Comparison of ENCODE assay signal across 21 cellular contexts in genomic region chr12:44159870-44160269, GRCh38.
"Had no signal": no experiment of that assay in that cellular context is flagged by ENCODE, and none has a peak within 500 bp of the region (broad histone marks: within the 10 kb centered on the region; RNA-seq: fewer than 3 reads in every experiment).

No MANE protein-coding gene starts in this region.

- H3K4me3 ChIP-seq: K562, SJCRH30 had no signal

- H3K9ac ChIP-seq: KMS-11 had no signal

- DNase-seq: Kasumi-1, MM.1S, NCI-H1092 treated with DMSO at 0.1 percent for 48 hours, NCI-H1436, NCI-H187, NCI-H2029, NCI-H2081 treated with DMSO at 0.1 percent for 48 hours, NCI-H2171, NCI-H345, NCI-H446 treated with DMSO at 0.1 percent for 48 hours, NCI-H510A treated with DMSO at 0.1 percent for 48 hours, NCI-H526 treated with DMSO at 0.1 percent for 48 hours, NCI-H774, SHP77 treated with DMSO at 0.1 percent for 48 hours, SJCRH30 had no signal

- H3K27ac Mint-ChIP-seq: IgD-negative memory B cell had no signal

- H3K36me3 ChIP-seq: SJCRH30 had no signal

- H3K27me3 Mint-ChIP-seq: IgD-negative memory B cell had no signal

- H3K27ac ChIP-seq: KMS-11, RWPE1, SJCRH30 had no signal

- H3K9me3 Mint-ChIP-seq: IgD-negative memory B cell had no signal

- H3K4me3 Mint-ChIP-seq: IgD-negative memory B cell had no signal

- H3K27me3 ChIP-seq: SJCRH30 had no signal

- H3K4me2 ChIP-seq: KMS-11 had no signal

- H3K9me3 ChIP-seq: SJCRH30 had no signal

- ATAC-seq: K562, Panc1, SK-N-SH treated with all-trans-retinoic acid at 6 μM for 48 hours had no signal
